Comparison of ENCODE assay signal across 8 cellular contexts in genomic region chr6:125791151-125791819, GRCh38. TPM values are rescaled to one million over a fixed set of nuclear protein-coding genes. Genes with fewer than 3 reads are reported as not detected.
DNase-seq lines count a peak whose midpoint lies in the region; TF ChIP-seq lines count a peak whose summit lies in the region.

No MANE protein-coding gene starts in this region.

- H3K36me3 ChIP-seq in HAP-1 (replicated peaks): no peaks in the 10 kb centered on the region
- no peaks in the 10 kb centered on the region for H3K36me3 ChIP-seq in brain microvascular endothelial cell (replicated peaks)
- H3K36me3 ChIP-seq in iPS-20b (ENCODE audit: insufficient read depth, low read depth, low read length): no peaks in the 10 kb centered on the region
- no peaks in the 10 kb centered on the region for H3K36me3 ChIP-seq in skeletal muscle satellite cell (ENCODE audit: insufficient read depth, low read length)

- H3K4me3 ChIP-seq in HAP-1 (peak overlapping the region; percentile 64), LNCaP clone FGC (ENCODE audit: low read depth, low read length) (peak overlapping the region; percentile 70), brain microvascular endothelial cell (ENCODE audit: low read depth, low read length) (peak overlapping the region; percentile 80), iPS-20b (ENCODE audit: low read length) (peak overlapping the region; percentile 89), skeletal muscle satellite cell (ENCODE audit: low read length) (peak overlapping the region; percentile 86)

- in situ Hi-C loops in HAP-1 (cut with MboI; ENCODE audit: low sequenced_read_pairs): no loop called here
- in situ Hi-C loops in brain microvascular endothelial cell (cut with HindIII; ENCODE audit: low pct_ligation_motif_present, low sequenced_read_pairs): loop anchor here (25.0 kb wide), 1 partner anchor 171 kb away; the partner anchor contains the start of gene HINT3

- peak; percentile 30 for DNase-seq in NCI-H446 treated with DMSO at 0.1 percent for 48 hours (lab: John Stamatoyannopoulos, UW)
- DNase-seq in NCI-H446 (lab: John Stamatoyannopoulos, UW): no peak
- DNase-seq in HAP-1 (ENCODE audit: low spot score in 2 of 2): peak; percentile 57 to 59
- no peak for DNase-seq in LNCaP clone FGC (ENCODE audit: low read depth)
- peak; percentile 58 for DNase-seq in SKM-1 treated with dmso at 0.1 percent for 144 hours (lab: John Stamatoyannopoulos, UW; ENCODE audit: unreplicated experiment)
- DNase-seq in brain microvascular endothelial cell: peak; percentile 52

- H3K4me2 ChIP-seq in skeletal muscle satellite cell (ENCODE audit: low read length): peak overlapping the region; percentile 96

- H3K27me3 ChIP-seq in HAP-1 (ENCODE audit: low read depth) (no peaks in the 10 kb centered on the region), brain microvascular endothelial cell (replicated peaks) (no peaks in the 10 kb centered on the region), iPS-20b (ENCODE audit: insufficient read depth, low read length) (peaks cover 7% of the 10 kb centered on the region), skeletal muscle satellite cell (ENCODE audit: control insufficient read depth, insufficient read depth, low read length) (no peaks in the 10 kb centered on the region)

- peak overlapping the region; percentile 93 for H3K27ac ChIP-seq in brain microvascular endothelial cell
- no peak overlapping the region for H3K27ac ChIP-seq in iPS-20b (ENCODE audit: low read length)

- H3K9ac ChIP-seq in iPS-20b (ENCODE audit: low read depth, low read length) (peak overlapping the region; percentile 71; the same call in 1 of the 2 replicates), skeletal muscle satellite cell (ENCODE audit: low read depth, low read length) (peak overlapping the region; percentile 85)

- peak; percentile 66 for TF ChIP-seq CTCF in LNCaP clone FGC (IDR thresholded peaks at IDR 0.05; ENCODE audit: control insufficient read depth, extremely low read depth, insufficient read depth)
- TF ChIP-seq CTCF in brain microvascular endothelial cell (IDR thresholded peaks at IDR 0.05; ENCODE audit: low read depth, low read length, missing control alignments): peak; percentile 82

- H3K9me3 ChIP-seq in HAP-1 (no peaks in the 10 kb centered on the region), iPS-20b (ENCODE audit: insufficient read depth, low read depth, low read length) (no peaks in the 10 kb centered on the region), skeletal muscle satellite cell (replicated peaks; ENCODE audit: low read length) (no peaks in the 10 kb centered on the region)

- H3K4me1 ChIP-seq in HAP-1: peaks cover 35% of the 10 kb centered on the region
- peaks cover 18% of the 10 kb centered on the region; the same call in 1 of the 2 replicates for H3K4me1 ChIP-seq in iPS-20b (ENCODE audit: insufficient read depth, low read length)
- H3K4me1 ChIP-seq in skeletal muscle satellite cell (ENCODE audit: control insufficient read depth, insufficient read depth, low read length): peaks cover 51% of the 10 kb centered on the region

RNA-seq across cellular contexts. Expression of gene NCOA7, which starts 0.5 kb away (rescaled TPM):
- total RNA-seq in skeletal muscle satellite cell (2012; rRNA removed): 12.9 and 19.3 TPM in 2 replicates

RNA-seq across cellular contexts. Expression of gene HEY2, which starts 41.9 kb away (rescaled TPM):
- total RNA-seq in skeletal muscle satellite cell (2012; rRNA removed): 0.22 TPM in 1 of 2 replicates, not detected in the other

Comparison
In these comparisons a context has a peak if more than half of its experiments do, and no peak if none do; other contexts are left out.
1. DNase-seq: peak in NCI-H446 treated with DMSO at 0.1 percent for 48 hours (single experiment), HAP-1 (2 of 2), SKM-1 treated with dmso at 0.1 percent for 144 hours (single experiment) and brain microvascular endothelial cell (single experiment); none in NCI-H446 (0 of 2) and LNCaP clone FGC (single experiment).
2. Peak in every context shown above with its lines, with median percentiles within 50 percentile points of each other: H3K4me3 ChIP-seq.